ENCODE assay signal across 2 cellular contexts in genomic region chr10:68194290-68194689, GRCh38.
TF ChIP-seq lines count a peak whose summit lies in the region.

No MANE protein-coding gene starts in this region.

TF ChIP-seq in GM23338, 12 proteins besides CTCF, POLR2A, EP300 and RAD21 (continued from another document):
- TF ChIP-seq POLR2AphosphoS5 (IDR thresholded peaks at IDR 0.05; ENCODE audit: low read depth), result no peak
- TF ChIP-seq ETS1 (IDR thresholded peaks at IDR 0.05), result no peak
- no peak for TF ChIP-seq STAT1 (IDR thresholded peaks at IDR 0.05; ENCODE audit: unreplicated experiment)
- TF ChIP-seq ZNF462 (CRISPR knock-in tag; IDR thresholded peaks at IDR 0.05), result no peak
- no peak for TF ChIP-seq ZNF331 (CRISPR knock-in tag; IDR thresholded peaks at IDR 0.05; ENCODE audit: low read depth)
- no peak for TF ChIP-seq REST (IDR thresholded peaks at IDR 0.05; ENCODE audit: unreplicated experiment)

TF ChIP-seq in IMR-90, 13 proteins besides CTCF, POLR2A, EP300 and RAD21 (continued from another document):
- TF ChIP-seq CHD1 (IDR thresholded peaks at IDR 0.05; ENCODE audit: low read depth, low read length) (no peak), RCOR1 (IDR thresholded peaks at IDR 0.05; ENCODE audit: insufficient replicate concordance, low read length) (no peak), CEBPB (IDR thresholded peaks at IDR 0.05; ENCODE audit: low read depth, low read length) (no peak)
